ENCODE assay signal across 20 cellular contexts in the genomic region with DNA sequence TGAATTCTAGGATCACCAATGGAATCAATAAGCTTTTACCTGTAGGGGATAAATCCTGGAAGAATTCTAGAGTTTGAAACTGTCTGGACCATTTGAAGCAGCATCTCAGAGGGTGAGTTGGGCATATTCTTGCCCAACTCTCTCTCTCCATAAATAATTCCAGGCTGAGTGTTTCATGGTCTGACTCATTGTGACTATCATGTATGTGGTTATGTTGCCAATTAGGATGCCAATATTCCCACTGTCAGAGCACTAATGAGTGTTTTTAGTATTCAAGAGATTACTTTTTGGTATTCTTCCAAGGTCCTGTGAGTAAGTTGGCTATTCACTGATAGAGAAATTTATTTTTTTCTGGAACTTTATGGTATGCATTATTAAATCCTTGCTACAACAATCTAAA.
A peak's percentile ranks its signal among the peaks of the same experiment; 100 is the strongest.
DNase-seq lines count a peak whose midpoint lies in the region; FAIRE-seq and TF ChIP-seq lines count a peak whose summit lies in the region.
"Had no signal": no experiment of that assay in that cellular context is flagged by ENCODE, and none has a peak within 500 bp of the region (broad histone marks: within the 10 kb centered on the region; RNA-seq: fewer than 3 reads in every experiment).

No MANE protein-coding gene starts in this region.

- H3K9me3 ChIP-seq in stomach: no peaks in the 10 kb centered on the region
- no peaks in the 10 kb centered on the region for H3K9me3 ChIP-seq in osteoblast (ENCODE audit: low read depth, low read length)
- H3K9me3 ChIP-seq: BE2C, testis, vagina had no signal

- H3K36me3 ChIP-seq in stomach: no peaks in the 10 kb centered on the region
- no peaks in the 10 kb centered on the region for H3K36me3 ChIP-seq in osteoblast (ENCODE audit: insufficient read depth, low read length)
- H3K36me3 ChIP-seq: BE2C, vagina had no signal

- no peaks in the 10 kb centered on the region for H3K4me1 ChIP-seq in stomach
- no peaks in the 10 kb centered on the region for H3K4me1 ChIP-seq in osteoblast (ENCODE audit: insufficient read depth, low read length)
- H3K4me1 ChIP-seq: BE2C, testis, vagina had no signal

- H3K27ac ChIP-seq in epithelial cell of prostate: no peak overlapping the region
- no peak overlapping the region for H3K27ac ChIP-seq in stomach
- H3K27ac ChIP-seq in osteoblast (ENCODE audit: low read depth, low read length): no peak overlapping the region
- H3K27ac ChIP-seq: coronary artery, skin epidermis, testis, vagina had no signal

- no peak overlapping the region for H3K4me2 ChIP-seq in osteoblast (ENCODE audit: insufficient read depth, low read length)

- TF ChIP-seq POLR2A in stomach (IDR thresholded peaks at IDR 0.05): no peak

- FAIRE-seq in urothelium cell line (lab: Jason Lieb, UNC): no peak
- FAIRE-seq: HepG2 had no signal

- DNase-seq in EH (ENCODE audit: low read depth): peak; percentile 9
- peak; percentile 23 to 75 for DNase-seq in NCI-H446 (lab: John Stamatoyannopoulos, UW)
- DNase-seq in epithelial cell of prostate (ENCODE audit: low read depth, low spot score): peak; percentile 50
- peak; percentile 38 for DNase-seq in urothelium cell line (ENCODE audit: low spot score)
- no peak for DNase-seq in stomach
- DNase-seq in glomerular visceral epithelial cell (ENCODE audit: extremely low spot score): no peak
- DNase-seq in osteoblast (ENCODE audit: insufficient read length, low spot score, missing footprints): no peak
- DNase-seq: activated CD4-positive, alpha-beta memory T cell treated with anti-CD3 and anti-CD28 coated beads, Interleukin-2, amount 10 ng/mL, durations not matched to agents 7 days and 5 days; activated CD4-positive, CD25-positive, alpha-beta regulatory T cell; activated gamma-delta T cell treated with Interleukin-2 at 50 U/mL for 16 hours; BE2C; GOT3; NCI-H526 treated with DMSO at 0.1 percent for 48 hours; stimulated activated CD4-positive, alpha-beta T cell treated with anti-CD3 and anti-CD28 coated beads, Interleukin-2, amount 100 ng/mL, for 24 hours; T1000; testis had no signal

- H3K79me2 ChIP-seq in osteoblast (ENCODE audit: insufficient read depth, low read length): no peaks in the 10 kb centered on the region

- intact Hi-C loops in stomach (cut with DNase I; ENCODE audit: low total_unique reads): no loop called here

- H3K4me3 ChIP-seq in stomach (no peak overlapping the region), osteoblast (ENCODE audit: insufficient read depth, low read length) (no peak overlapping the region)
- H3K4me3 ChIP-seq: coronary artery, skin epidermis, testis, vagina had no signal

- TF ChIP-seq CTCF in stomach (IDR thresholded peaks at IDR 0.05): no peak
- no peak for TF ChIP-seq CTCF in osteoblast (IDR thresholded peaks at IDR 0.05; ENCODE audit: extremely low read depth, low read depth, low read length)

- TF ChIP-seq EP300 in stomach (IDR thresholded peaks at IDR 0.05): no peak

- H3K27me3 ChIP-seq in stomach (no peaks in the 10 kb centered on the region), osteoblast (ENCODE audit: insufficient read depth, low read length) (no peaks in the 10 kb centered on the region)
- H3K27me3 ChIP-seq: BE2C, testis, vagina had no signal

- H2AFZ ChIP-seq in osteoblast (ENCODE audit: low read length): no peak overlapping the region

- no peaks in the 10 kb centered on the region for H4K20me1 ChIP-seq in osteoblast (ENCODE audit: insufficient read depth, low read length)

Comparison
In these comparisons a context has a peak if more than half of its experiments do, and no peak if none do; other contexts are left out.
1. DNase-seq: peak in EH (single experiment), NCI-H446 (2 of 2), epithelial cell of prostate (single experiment) and urothelium cell line (single experiment); none in stomach (single experiment), glomerular visceral epithelial cell (single experiment) and osteoblast (single experiment).